ENCODE assay signal across 1 cellular context in genomic region chr9:71279188-71279739, GRCh38.
A peak's percentile ranks its signal among the peaks of the same experiment; 100 is the strongest.
TF ChIP-seq lines count a peak whose summit lies in the region.

No MANE protein-coding gene starts in this region.

TF ChIP-seq in liver, 16 proteins besides CTCF, POLR2A, EP300 and RAD21 (continued from another document):
- peak; percentile 83 for TF ChIP-seq REST (IDR thresholded peaks at IDR 0.05)
- peak in 1 of 2 donors; percentile 58 for TF ChIP-seq EGR1 (IDR thresholded peaks at IDR 0.05; ENCODE audit: low read depth in 2 of 2)
- TF ChIP-seq GABPA (IDR thresholded peaks at IDR 0.05 in 1 of 2, conservative IDR thresholded peaks at IDR 0.05 in 1 of 2), result peak in 1 of 2 donors; percentile 54
